1 cellular context compared by ENCODE assay signal in genomic region chr3:9653565-9654248, GRCh38.
TF ChIP-seq lines count a peak whose summit lies in the region.

No MANE protein-coding gene starts in this region.

TF ChIP-seq in K562, 482 proteins besides CTCF, POLR2A, EP300 and RAD21 (continued from another document):
- TF ChIP-seq HMBOX1 (IDR thresholded peaks at IDR 0.05): 0 out of 2 replicates have a peak, but pooled peaks have one; percentile 20
- TF ChIP-seq, protein P1, sequence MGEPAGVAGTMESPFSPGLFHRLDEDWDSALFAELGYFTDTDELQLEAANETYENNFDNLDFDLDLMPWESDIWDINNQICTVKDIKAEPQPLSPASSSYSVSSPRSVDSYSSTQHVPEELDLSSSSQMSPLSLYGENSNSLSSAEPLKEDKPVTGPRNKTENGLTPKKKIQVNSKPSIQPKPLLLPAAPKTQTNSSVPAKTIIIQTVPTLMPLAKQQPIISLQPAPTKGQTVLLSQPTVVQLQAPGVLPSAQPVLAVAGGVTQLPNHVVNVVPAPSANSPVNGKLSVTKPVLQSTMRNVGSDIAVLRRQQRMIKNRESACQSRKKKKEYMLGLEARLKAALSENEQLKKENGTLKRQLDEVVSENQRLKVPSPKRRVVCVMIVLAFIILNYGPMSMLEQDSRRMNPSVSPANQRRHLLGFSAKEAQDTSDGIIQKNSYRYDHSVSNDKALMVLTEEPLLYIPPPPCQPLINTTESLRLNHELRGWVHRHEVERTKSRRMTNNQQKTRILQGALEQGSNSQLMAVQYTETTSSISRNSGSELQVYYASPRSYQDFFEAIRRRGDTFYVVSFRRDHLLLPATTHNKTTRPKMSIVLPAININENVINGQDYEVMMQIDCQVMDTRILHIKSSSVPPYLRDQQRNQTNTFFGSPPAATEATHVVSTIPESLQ (CRISPR knock-in tag; IDR thresholded peaks at IDR 0.05): no peak
